12 cellular contexts compared by ENCODE assay signal in genomic region chr4:184427687-184428086, GRCh38. TPM values are rescaled to one million over a fixed set of nuclear protein-coding genes. Genes with fewer than 3 reads are reported as not detected.
DNase-seq lines count a peak whose midpoint lies in the region; ATAC-seq and TF ChIP-seq lines count a peak whose summit lies in the region.
"Had no signal": no experiment of that assay in that cellular context is flagged by ENCODE, and none has a peak within 500 bp of the region (broad histone marks: within the 10 kb centered on the region; RNA-seq: fewer than 3 reads in every experiment).

No MANE protein-coding gene starts in this region.

- H3K36me3 ChIP-seq in mucosa of stomach (ENCODE audit: control insufficient read depth, insufficient read depth, low read length): peaks cover 6% of the 10 kb centered on the region
- H3K36me3 ChIP-seq: cardiac muscle cell had no signal

- H3K27me3 Mint-ChIP-seq in type B pancreatic cell: no peaks in the 10 kb centered on the region

- intact Hi-C loops in Right ventricle myocardium superior (cut with DNase I) (no loop called here), cardiac septum (cut with DNase I) (no loop called here)

- no peak overlapping the region for H3K4me3 Mint-ChIP-seq in type B pancreatic cell

- peaks cover 12% of the 10 kb centered on the region for H3K4me1 Mint-ChIP-seq in type B pancreatic cell (ENCODE audit: unreplicated experiment)

- H3K36me3 Mint-ChIP-seq in type B pancreatic cell: peaks cover 38% of the 10 kb centered on the region

- peak; percentile 31 for ATAC-seq in Right ventricle myocardium superior (ENCODE audit: poor library complexity)
- ATAC-seq in HG03460 (IDR thresholded peaks at IDR 0.05; ENCODE audit: unreplicated experiment): no peak
- ATAC-seq: GM12878 had no signal

- peaks cover 50% of the 10 kb centered on the region for H3K4me1 ChIP-seq in mucosa of stomach (ENCODE audit: control insufficient read depth, insufficient read depth, low read length)

- no peaks in the 10 kb centered on the region for H3K27me3 ChIP-seq in mucosa of stomach (ENCODE audit: control insufficient read depth, insufficient read depth, low read length)
- H3K27me3 ChIP-seq: cardiac muscle cell had no signal

- peaks cover under 1% of the 10 kb centered on the region for H3K9me3 Mint-ChIP-seq in type B pancreatic cell

- no peak for DNase-seq in Right ventricle myocardium superior
- DNase-seq in cardiac septum (ENCODE audit: low spot score): no peak
- DNase-seq in amniotic epithelial cell (ENCODE audit: low read depth): peak; percentile 71
- no peak for DNase-seq in type B pancreatic cell (ENCODE audit: extremely low spot score, unreplicated experiment)
- no peak for DNase-seq in NCI-H187 (lab: John Stamatoyannopoulos, UW)
- no peak for DNase-seq in C1 segment of cervical spinal cord (lab: John Stamatoyannopoulos, UW)
- DNase-seq: NCI-H1417 treated with DMSO at 0.1 percent for 48 hours, NCI-H526 had no signal

- no peak for TF ChIP-seq CTCF in type B pancreatic cell (conservative IDR thresholded peaks at IDR 0.05)

- no peak overlapping the region for H3K4me3 ChIP-seq in mucosa of stomach (ENCODE audit: low read length)
- H3K4me3 ChIP-seq: cardiac muscle cell, GM12878 had no signal

- no peaks in the 10 kb centered on the region for H3K9me3 ChIP-seq in mucosa of stomach (ENCODE audit: control insufficient read depth, low read length)

- H3K27ac Mint-ChIP-seq in type B pancreatic cell: peak overlapping the region; percentile 3

- peak overlapping the region; percentile 41 for H3K9ac ChIP-seq in mucosa of stomach (ENCODE audit: low read length)

RNA-seq across cellular contexts. Expression of gene IRF2, which starts 46.7 kb away (rescaled TPM):
- 27.2 TPM for total RNA-seq in Right ventricle myocardium superior
- total RNA-seq in cardiac septum: 22.4 TPM
- total RNA-seq in type B pancreatic cell (ENCODE audit: low replicate concordance): 19.7 and 23.6 TPM in 2 replicates
